In the genomic region with DNA sequence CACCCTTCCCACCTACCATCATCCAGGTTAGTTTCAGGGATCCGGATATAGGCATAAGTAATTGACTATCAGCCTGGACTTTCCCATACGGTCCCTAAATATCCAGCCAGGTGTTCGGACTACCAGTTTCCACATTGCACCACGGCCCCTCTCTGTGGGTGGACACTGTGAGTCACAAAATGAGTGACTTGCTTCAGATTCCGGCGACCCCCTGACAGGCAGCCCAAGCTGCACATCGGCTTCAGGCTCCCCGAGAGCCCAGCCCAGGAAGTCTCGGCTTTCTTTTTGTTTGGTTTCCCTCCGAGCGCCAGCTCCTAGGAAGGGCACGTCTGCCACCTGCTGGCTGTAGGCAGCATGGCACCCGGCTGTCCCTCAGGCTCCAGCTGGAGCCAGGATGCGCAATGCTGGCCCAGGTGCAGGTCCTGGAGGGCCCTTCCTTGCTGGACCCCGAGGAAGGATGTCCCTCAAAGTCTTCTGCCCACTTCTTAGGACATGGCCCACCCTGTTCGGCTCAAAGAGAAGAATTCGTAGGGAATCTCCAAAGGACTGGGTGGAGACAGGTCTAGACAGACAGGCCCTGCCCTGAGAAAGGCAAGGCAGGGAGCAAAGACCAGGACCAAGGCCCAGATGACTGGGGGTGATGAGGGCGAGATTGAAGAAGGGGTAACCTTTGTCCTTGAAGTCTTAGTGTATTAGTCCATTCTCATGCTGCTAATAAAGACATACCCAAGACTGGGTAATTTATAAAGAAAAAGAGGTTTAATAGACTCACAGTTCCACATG, we compare ENCODE assay signal across 8 cellular contexts. TPM values are rescaled to one million over a fixed set of nuclear protein-coding genes. Genes with fewer than 3 reads are reported as not detected.
A peak's percentile ranks its signal among the peaks of the same experiment; 100 is the strongest.
DNase-seq lines count a peak whose midpoint lies in the region; ATAC-seq and TF ChIP-seq lines count a peak whose summit lies in the region.

No MANE protein-coding gene starts in this region.

- no peak for TF ChIP-seq EP300 in upper lobe of left lung (IDR thresholded peaks at IDR 0.05)

- H3K36me3 Mint-ChIP-seq in activated naive CD8-positive, alpha-beta T cell treated with anti-CD3 and anti-CD28 coated beads, Interleukin-2, amount 10 ng/mL, durations not matched to agents 7 days and 5 days = no peaks in the 10 kb centered on the region
- peaks cover 4% of the 10 kb centered on the region for H3K36me3 Mint-ChIP-seq in progenitor cell of endocrine pancreas (ENCODE audit: insufficient read depth)

- H3K4me1 ChIP-seq in upper lobe of left lung = peaks cover 0 to 5% (median 1%) of the 10 kb centered on the region in 4 donors

- ATAC-seq in GM21825 (IDR thresholded peaks at IDR 0.05; ENCODE audit: unreplicated experiment) (peak; percentile 97), upper lobe of left lung (ENCODE audit: low FRiP score in 2 of 2) (peak; percentile 80 to 95)
- peak; percentile 83 for ATAC-seq in activated naive CD8-positive, alpha-beta T cell treated with anti-CD3 and anti-CD28 coated beads, Interleukin-2, amount 10 ng/mL, durations not matched to agents 7 days and 5 days (ENCODE audit: low read depth)

- H3K4me3 ChIP-seq in upper lobe of left lung = peak overlapping the region in 3 of 4 donors; percentile 9 to 45 (median 41)

- peak overlapping the region; percentile 56 for H3K27ac Mint-ChIP-seq in activated naive CD8-positive, alpha-beta T cell treated with anti-CD3 and anti-CD28 coated beads, Interleukin-2, amount 10 ng/mL, durations not matched to agents 7 days and 5 days
- H3K27ac Mint-ChIP-seq in progenitor cell of endocrine pancreas = peak overlapping the region; percentile 86

- POLR2A ChIA-PET in activated naive CD8-positive, alpha-beta T cell treated with anti-CD3 and anti-CD28 coated beads, Interleukin-2, amount 10 ng/mL, durations not matched to agents 7 days and 5 days (lab: Charles Lee) = no interaction called here

- no peaks in the 10 kb centered on the region for H3K36me3 ChIP-seq in upper lobe of left lung

- H3K4me1 Mint-ChIP-seq in activated naive CD8-positive, alpha-beta T cell treated with anti-CD3 and anti-CD28 coated beads, Interleukin-2, amount 10 ng/mL, durations not matched to agents 7 days and 5 days = peaks cover 4% of the 10 kb centered on the region
- H3K4me1 Mint-ChIP-seq in progenitor cell of endocrine pancreas (ENCODE audit: low read depth) = peaks cover 20% of the 10 kb centered on the region

- H3K27me3 ChIP-seq in upper lobe of left lung = peaks cover 0 to 1% (median 0%) of the 10 kb centered on the region in 4 donors

- peaks cover 15% of the 10 kb centered on the region for H3K27me3 Mint-ChIP-seq in activated naive CD8-positive, alpha-beta T cell treated with anti-CD3 and anti-CD28 coated beads, Interleukin-2, amount 10 ng/mL, durations not matched to agents 7 days and 5 days
- H3K27me3 Mint-ChIP-seq in progenitor cell of endocrine pancreas = no peaks in the 10 kb centered on the region

- no peak overlapping the region for H3K27ac ChIP-seq in upper lobe of left lung

- H3K4me3 Mint-ChIP-seq in activated naive CD8-positive, alpha-beta T cell treated with anti-CD3 and anti-CD28 coated beads, Interleukin-2, amount 10 ng/mL, durations not matched to agents 7 days and 5 days = peak overlapping the region; percentile 82
- H3K4me3 Mint-ChIP-seq in progenitor cell of endocrine pancreas (ENCODE audit: low read depth) = peak overlapping the region; percentile 62

- H3K9me3 Mint-ChIP-seq in activated naive CD8-positive, alpha-beta T cell treated with anti-CD3 and anti-CD28 coated beads, Interleukin-2, amount 10 ng/mL, durations not matched to agents 7 days and 5 days = no peaks in the 10 kb centered on the region
- H3K9me3 Mint-ChIP-seq in progenitor cell of endocrine pancreas (ENCODE audit: low read depth) = no peaks in the 10 kb centered on the region

- WGBS in upper lobe of left lung, 2 donors = 12 to 21% methylated on average over 5 to 18 of the region's 18 CpGs

- DNase-seq in EL (peak; percentile 65), Kasumi-1 (lab: John Stamatoyannopoulos, UW) (peak; percentile 79 to 90), SKM-1 treated with dmso at 0.1 percent for 144 hours (lab: John Stamatoyannopoulos, UW; ENCODE audit: unreplicated experiment) (peak; percentile 69), cardiac septum (ENCODE audit: low spot score) (peak; percentile 85), progenitor cell of endocrine pancreas (ENCODE audit: low spot score, unreplicated experiment) (peak; percentile 75), upper lobe of left lung (peak; percentile 70 to 92)
- peak; percentile 79 for DNase-seq in activated naive CD8-positive, alpha-beta T cell treated with anti-CD3 and anti-CD28 coated beads, Interleukin-2, amount 10 ng/mL, durations not matched to agents 7 days and 5 days

- TF ChIP-seq CTCF in progenitor cell of endocrine pancreas (IDR thresholded peaks at IDR 0.05; ENCODE audit: unreplicated experiment) (peak; percentile 97), upper lobe of left lung (IDR thresholded peaks at IDR 0.05) (peak; percentile 93 to 98 (median 96))

- H3K9me3 ChIP-seq in upper lobe of left lung = no peaks in the 10 kb centered on the region

- TF ChIP-seq POLR2A in upper lobe of left lung (IDR thresholded peaks at IDR 0.05) = no peak

- intact Hi-C loops in cardiac septum (cut with DNase I) = loop anchor here (2.0 to 5.0 kb wide), 2 partner anchors 43 to 121 kb away; no protein-coding TSS in a partner anchor

RNA-seq across cellular contexts. Expression of a gene that starts 10.6 kb away (rescaled TPM):
- not detected for total RNA-seq in activated naive CD8-positive, alpha-beta T cell treated with anti-CD3 and anti-CD28 coated beads, Interleukin-2, amount 10 ng/mL, durations not matched to agents 7 days and 5 days
- not detected for total RNA-seq in cardiac septum
- total RNA-seq in progenitor cell of endocrine pancreas = 112 and 133 TPM in 2 replicates
- total RNA-seq in upper lobe of left lung = 10 to 100 TPM in 1 of 6 donors, 1 to 10 TPM in 1, under 1 TPM in 2, not detected in 2; 0.15 to 10.3 (median 1.3) TPM
